1 cellular context compared by ENCODE assay signal in genomic region chr11:65423516-65424199, GRCh38.
A peak's percentile ranks its signal among the peaks of the same experiment; 100 is the strongest.
TF ChIP-seq lines count a peak whose summit lies in the region.

No MANE protein-coding gene starts in this region.

TF ChIP-seq in A549, 52 proteins besides CTCF, POLR2A, EP300 and RAD21 (continued from another document):
- no peak for TF ChIP-seq CHD4 (IDR thresholded peaks at IDR 0.05; ENCODE audit: borderline replicate concordance)
- no peak for TF ChIP-seq HOXB5 (CRISPR knock-in tag; IDR thresholded peaks at IDR 0.05)
- TF ChIP-seq BCL3 (IDR thresholded peaks at IDR 0.05), result peak; percentile 15; the same call in 2 of the 3 replicates
- peak; percentile 14; the same call in 1 of the 2 replicates for TF ChIP-seq GATA3 (IDR thresholded peaks at IDR 0.05; ENCODE audit: borderline replicate concordance)
- TF ChIP-seq HMGXB4 (CRISPR knock-in tag; IDR thresholded peaks at IDR 0.05; ENCODE audit: borderline replicate concordance), result no peak
- TF ChIP-seq RARB (CRISPR knock-in tag; IDR thresholded peaks at IDR 0.05), result peak; percentile 29; the same call in 1 of the 2 replicates
- TF ChIP-seq MAFK (IDR thresholded peaks at IDR 0.05; ENCODE audit: partially characterized antibody), result no peak
- TF ChIP-seq HOXB13 (CRISPR knock-in tag; IDR thresholded peaks at IDR 0.05; ENCODE audit: low read depth), result no peak
- TF ChIP-seq POLR2AphosphoS2 (conservative IDR thresholded peaks at IDR 0.05; ENCODE audit: low read length), result no peak
- no peak for TF ChIP-seq HEYL (CRISPR knock-in tag; IDR thresholded peaks at IDR 0.05)
- no peak for TF ChIP-seq USF2 (IDR thresholded peaks at IDR 0.05)
